10 cellular contexts compared by ENCODE assay signal in genomic region chr15:101488300-101489164, GRCh38. TPM values are rescaled to one million over a fixed set of nuclear protein-coding genes. Genes with fewer than 3 reads are reported as not detected.
DNase-seq lines count a peak whose midpoint lies in the region; ATAC-seq and TF ChIP-seq lines count a peak whose summit lies in the region.
"Had no signal": no experiment of that assay in that cellular context is flagged by ENCODE, and none has a peak within 500 bp of the region (broad histone marks: within the 10 kb centered on the region; RNA-seq: fewer than 3 reads in every experiment).

No MANE protein-coding gene starts in this region.

- TF ChIP-seq CTCF in BE2C (IDR thresholded peaks at IDR 0.05; ENCODE audit: low read depth, low read length) (no peak), endodermal cell (conservative IDR thresholded peaks at IDR 0.05) (no peak), neural crest cell (conservative IDR thresholded peaks at IDR 0.05) (no peak)

- WGBS in endodermal cell (ENCODE audit: insufficient coverage in 1 of 2, insufficient read length in 1 of 2), 2 experiments = 7 to 17% methylated on average over 11 to 85 of the region's 85 CpGs

- H3K9ac ChIP-seq in HUES6 (ENCODE audit: low read length) = no peak overlapping the region
- H3K9ac ChIP-seq in endodermal cell (ENCODE audit: extremely low read depth, low read length, poor library complexity, severe bottlenecking) = no peak overlapping the region

- H3K9me3 Mint-ChIP-seq in endodermal cell = no peaks in the 10 kb centered on the region
- no peaks in the 10 kb centered on the region for H3K9me3 Mint-ChIP-seq in neural crest cell
- H3K9me3 Mint-ChIP-seq in activated naive CD4-positive, alpha-beta T cell treated with anti-CD3 and anti-CD28 coated beads for 36 hours = no peaks in the 10 kb centered on the region
- H3K9me3 Mint-ChIP-seq: activated CD4-positive, alpha-beta memory T cell treated with anti-CD3 and anti-CD28 coated beads for 36 hours had no signal

- H3K27ac ChIP-seq in HUES6 (ENCODE audit: low read depth, low read length) (no peak overlapping the region), endodermal cell (ENCODE audit: low read depth, low read length) (no peak overlapping the region)

- no peaks in the 10 kb centered on the region for H3K36me3 Mint-ChIP-seq in endodermal cell (ENCODE audit: low read depth)
- no peaks in the 10 kb centered on the region for H3K36me3 Mint-ChIP-seq in neural crest cell (ENCODE audit: low read depth)
- peaks cover 3% of the 10 kb centered on the region for H3K36me3 Mint-ChIP-seq in activated naive CD4-positive, alpha-beta T cell treated with anti-CD3 and anti-CD28 coated beads for 36 hours (ENCODE audit: low read depth)
- H3K36me3 Mint-ChIP-seq: activated CD4-positive, alpha-beta memory T cell treated with anti-CD3 and anti-CD28 coated beads for 36 hours had no signal

- no peaks in the 10 kb centered on the region for H3K36me3 ChIP-seq in BE2C
- H3K36me3 ChIP-seq in HUES6 (ENCODE audit: control insufficient read depth, insufficient read depth, low read length) = no peaks in the 10 kb centered on the region
- H3K36me3 ChIP-seq in endodermal cell (ENCODE audit: control insufficient read depth, insufficient read depth, low read length) = no peaks in the 10 kb centered on the region

- intact Hi-C loops in activated naive CD4-positive, alpha-beta T cell treated with anti-CD3 and anti-CD28 coated beads for 36 hours (cut with micrococcal nuclease) = no loop called here

- ATAC-seq in GM19467 (IDR thresholded peaks at IDR 0.05; ENCODE audit: unreplicated experiment) = no peak
- no peak for ATAC-seq in GM21390 (IDR thresholded peaks at IDR 0.05; ENCODE audit: unreplicated experiment)

- CTCF ChIA-PET in activated naive CD4-positive, alpha-beta T cell treated with anti-CD3 and anti-CD28 coated beads for 36 hours (lab: Charles Lee) = interaction anchor here (0.7 kb wide), 1 partner anchor 153 kb away, joined by 3 read pairs; no protein-coding TSS in a partner anchor

- H3K4me3 ChIP-seq in BE2C (ENCODE audit: low read depth, low read length) = peak overlapping the region; percentile 47
- H3K4me3 ChIP-seq in HUES6 (ENCODE audit: low read depth, low read length) = peak overlapping the region; percentile 43
- peak overlapping the region; percentile 23 for H3K4me3 ChIP-seq in endodermal cell (ENCODE audit: low read length)

- H3K27me3 Mint-ChIP-seq in endodermal cell (ENCODE audit: insufficient read depth) = peaks cover 48% of the 10 kb centered on the region
- peaks cover 58% of the 10 kb centered on the region for H3K27me3 Mint-ChIP-seq in neural crest cell (ENCODE audit: low read depth)
- peaks cover 32% of the 10 kb centered on the region for H3K27me3 Mint-ChIP-seq in activated naive CD4-positive, alpha-beta T cell treated with anti-CD3 and anti-CD28 coated beads for 36 hours (ENCODE audit: low read depth)

- H3K4me1 ChIP-seq in BE2C (no peaks in the 10 kb centered on the region), HUES6 (ENCODE audit: control insufficient read depth, insufficient read depth, low read length) (peaks cover 2% of the 10 kb centered on the region; the same call in 1 of the 2 replicates), endodermal cell (ENCODE audit: control insufficient read depth, insufficient read depth, low read length) (no peaks in the 10 kb centered on the region)

- H3K27me3 ChIP-seq in BE2C (peaks cover 9% of the 10 kb centered on the region), HUES6 (ENCODE audit: control insufficient read depth, insufficient read depth, low read length) (peaks cover 53% of the 10 kb centered on the region), endodermal cell (ENCODE audit: control insufficient read depth, insufficient read depth, low read length, poor library complexity, severe bottlenecking) (peaks cover 22% of the 10 kb centered on the region)

- DNase-seq in BE2C = no peak
- DNase-seq in endodermal cell = peak; percentile 63
- no peak for DNase-seq in neural crest cell (ENCODE audit: low read depth, low spot score)
- no peak for DNase-seq in foreskin melanocyte
- DNase-seq in activated naive CD4-positive, alpha-beta T cell treated with anti-CD3 and anti-CD28 coated beads for 36 hours = no peak
- DNase-seq: NCI-H524 treated with DMSO at 0.1 percent for 48 hours had no signal

- H3K27ac Mint-ChIP-seq in endodermal cell (no peak overlapping the region), neural crest cell (ENCODE audit: unreplicated experiment) (no peak overlapping the region)
- no peak overlapping the region for H3K27ac Mint-ChIP-seq in activated naive CD4-positive, alpha-beta T cell treated with anti-CD3 and anti-CD28 coated beads for 36 hours
- H3K27ac Mint-ChIP-seq: activated CD4-positive, alpha-beta memory T cell treated with anti-CD3 and anti-CD28 coated beads for 36 hours had no signal

- no peaks in the 10 kb centered on the region for H3K4me1 Mint-ChIP-seq in endodermal cell
- H3K4me1 Mint-ChIP-seq in neural crest cell = peaks cover 4% of the 10 kb centered on the region
- no peaks in the 10 kb centered on the region for H3K4me1 Mint-ChIP-seq in activated naive CD4-positive, alpha-beta T cell treated with anti-CD3 and anti-CD28 coated beads for 36 hours (ENCODE audit: low read depth)

- H3K9me3 ChIP-seq in BE2C (no peaks in the 10 kb centered on the region), HUES6 (ENCODE audit: control insufficient read depth, insufficient read depth, low read depth, low read length) (peaks cover 5% of the 10 kb centered on the region), endodermal cell (ENCODE audit: control insufficient read depth, low read length) (no peaks in the 10 kb centered on the region)

- peak overlapping the region; percentile 50 for H3K4me3 Mint-ChIP-seq in endodermal cell
- H3K4me3 Mint-ChIP-seq in neural crest cell = peak overlapping the region; percentile 80
- no peak overlapping the region for H3K4me3 Mint-ChIP-seq in activated naive CD4-positive, alpha-beta T cell treated with anti-CD3 and anti-CD28 coated beads for 36 hours
- H3K4me3 Mint-ChIP-seq: activated CD4-positive, alpha-beta memory T cell treated with anti-CD3 and anti-CD28 coated beads for 36 hours had no signal

RNA-seq across cellular contexts. Expression of gene PCSK6, which starts 1.0 kb away (rescaled TPM):
- polyA plus RNA-seq in BE2C (2012; ENCODE audit: insufficient read depth, insufficient read length, low read depth) = 39.9 TPM
- total RNA-seq in endodermal cell (1 to 10 TPM; 6.6 to 9.8 TPM), neural crest cell (4.5 and 5.4 TPM in 2 replicates)
- polyA plus RNA-seq in endodermal cell (2013, experiment 1 of 2) = 4.2 TPM
- 4.7 TPM for polyA plus RNA-seq in endodermal cell (2013, experiment 2 of 2)
- total RNA-seq in activated naive CD4-positive, alpha-beta T cell treated with anti-CD3 and anti-CD28 coated beads for 36 hours = under 1 TPM; 0.25 to 0.64 TPM
